Comparison of ENCODE assay signal across 29 cellular contexts in genomic region chr9:94852373-94852772, GRCh38.
"Had no signal": no experiment of that assay in that cellular context is flagged by ENCODE, and none has a peak within 500 bp of the region (broad histone marks: within the 10 kb centered on the region; RNA-seq: fewer than 3 reads in every experiment).

No MANE protein-coding gene starts in this region.

- H3K36me3 ChIP-seq: esophagus squamous epithelium, neural progenitor cell, prostate gland, right atrium auricular region, sigmoid colon, thyroid gland, vagina had no signal

- H3K4me3 ChIP-seq: esophagus squamous epithelium, lung, mucosa of descending colon, neural progenitor cell, prostate gland, right atrium auricular region, sigmoid colon, stomach, thyroid gland, vagina had no signal

- H3K4me3 Mint-ChIP-seq: effector memory CD8-positive, alpha-beta T cell; immature natural killer cell; memory B cell; mesothelial cell of epicardium; naive B cell; natural killer cell treated with Interleukin-12 subunit alpha and Interleukin-12 subunit beta and Interleukin-15 and Interleukin-18, amount 100 ng/mL, for 72 hours; neural progenitor cell; stimulated activated effector memory CD8-positive, alpha-beta T cell treated with anti-CD3 and anti-CD28 coated beads, Interleukin-12 subunit alpha, Interleukin-12 subunit beta, amount 100 ng/mL, for 72 hours had no signal

- DNase-seq: cortex of kidney; effector memory CD8-positive, alpha-beta T cell; erythroblast; esophagus squamous epithelium; foreskin melanocyte; hypothalamus; immature natural killer cell; mucosa of descending colon; naive B cell; sigmoid colon; stimulated activated CD4-positive, alpha-beta T cell treated with anti-CD3 and anti-CD28 coated beads, Interleukin-2, amount 100 ng/mL, for 24 hours; stimulated activated CD4-positive, alpha-beta T cell treated with anti-CD3 and anti-CD28 coated beads, Interleukin-4, amount 100 ng/mL, for 24 hours; stimulated activated naive CD4-positive, alpha-beta T cell treated with Interleukin-2 at 50 U/mL for 16 hours; stomach; thyroid gland; trophoblast cell had no signal

- H3K27ac ChIP-seq: neural progenitor cell, parathyroid adenoma, prostate gland, right atrium auricular region, sigmoid colon, stomach, vagina had no signal

- H3K4me2 ChIP-seq: neural progenitor cell had no signal

- H3K27me3 Mint-ChIP-seq: effector memory CD8-positive, alpha-beta T cell; memory B cell; naive B cell; natural killer cell treated with Interleukin-12 subunit alpha and Interleukin-12 subunit beta and Interleukin-15 and Interleukin-18, amount 100 ng/mL, for 72 hours had no signal

- H3K36me3 Mint-ChIP-seq: mesothelial cell of epicardium; natural killer cell treated with Interleukin-12 subunit alpha and Interleukin-12 subunit beta and Interleukin-15 and Interleukin-18, amount 100 ng/mL, for 72 hours; neural progenitor cell; stimulated activated effector memory CD8-positive, alpha-beta T cell treated with anti-CD3 and anti-CD28 coated beads, Interleukin-12 subunit alpha, Interleukin-12 subunit beta, amount 100 ng/mL, for 72 hours had no signal

- FAIRE-seq: endometrium, keratinocyte had no signal

- H3K9me3 Mint-ChIP-seq: effector memory CD8-positive, alpha-beta T cell; immature natural killer cell; memory B cell; mesothelial cell of epicardium; naive B cell; natural killer cell treated with Interleukin-12 subunit alpha and Interleukin-12 subunit beta and Interleukin-15 and Interleukin-18, amount 100 ng/mL, for 72 hours; neural progenitor cell; stimulated activated effector memory CD8-positive, alpha-beta T cell treated with anti-CD3 and anti-CD28 coated beads, Interleukin-12 subunit alpha, Interleukin-12 subunit beta, amount 100 ng/mL, for 72 hours had no signal

- H3K27ac Mint-ChIP-seq: effector memory CD8-positive, alpha-beta T cell; memory B cell; mesothelial cell of epicardium; natural killer cell treated with Interleukin-12 subunit alpha and Interleukin-12 subunit beta and Interleukin-15 and Interleukin-18, amount 100 ng/mL, for 72 hours; neural progenitor cell; stimulated activated effector memory CD8-positive, alpha-beta T cell treated with anti-CD3 and anti-CD28 coated beads, Interleukin-12 subunit alpha, Interleukin-12 subunit beta, amount 100 ng/mL, for 72 hours had no signal

- H3K4me1 ChIP-seq: neural progenitor cell, prostate gland, sigmoid colon had no signal

- H3K27me3 ChIP-seq: esophagus squamous epithelium, neural progenitor cell, right atrium auricular region, sigmoid colon, stomach, thyroid gland, vagina had no signal

- ATAC-seq: effector memory CD8-positive, alpha-beta T cell; left lobe of liver; mucosa of descending colon; natural killer cell treated with Interleukin-12 subunit alpha and Interleukin-12 subunit beta and Interleukin-15 and Interleukin-18, amount 100 ng/mL, for 72 hours; stimulated activated effector memory CD8-positive, alpha-beta T cell treated with anti-CD3 and anti-CD28 coated beads, Interleukin-12 subunit alpha, Interleukin-12 subunit beta, amount 100 ng/mL, for 72 hours had no signal

- H3K9me3 ChIP-seq: esophagus squamous epithelium, mucosa of descending colon, prostate gland, right atrium auricular region, sigmoid colon, stomach, thyroid gland, vagina had no signal
